ENCODE assay signal across 12 cellular contexts in genomic region chr4:102036619-102037376, GRCh38.
DNase-seq lines count a peak whose midpoint lies in the region; ATAC-seq and TF ChIP-seq lines count a peak whose summit lies in the region.
"Had no signal": no experiment of that assay in that cellular context is flagged by ENCODE, and none has a peak within 500 bp of the region (broad histone marks: within the 10 kb centered on the region; RNA-seq: fewer than 3 reads in every experiment).

No MANE protein-coding gene starts in this region.

- no peak overlapping the region for H3K9ac ChIP-seq in mammary epithelial cell (ENCODE audit: insufficient read depth, low read length)

- TF ChIP-seq EP300 in transverse colon (IDR thresholded peaks at IDR 0.05; ENCODE audit: low read depth): no peak

- peak; percentile 17 for DNase-seq in AG04449 (ENCODE audit: low read depth, low spot score)
- peak; percentile 3 for DNase-seq in HFFc6
- peak; percentile 72 for DNase-seq in NCI-H748 (lab: John Stamatoyannopoulos, UW; ENCODE audit: unreplicated experiment)
- peak; percentile 23 for DNase-seq in fibroblast of the conjunctiva (ENCODE audit: low read depth)
- no peak for DNase-seq in mammary epithelial cell
- no peak for DNase-seq in SW 1271 (lab: John Stamatoyannopoulos, UW)
- DNase-seq in transverse colon: no peak
- DNase-seq: activated T-cell treated with anti-CD3 and anti-CD28 coated beads, Interleukin-2, amount 50 U/mL, for 48 hours; AML-193; stimulated activated CD4-positive, alpha-beta T cell treated with anti-CD3 and anti-CD28 coated beads, Interleukin-12 subunit alpha, Interleukin-12 subunit beta, amount 100 ng/mL, for 4 hours had no signal

- WGBS in mammary epithelial cell (ENCODE audit: low coverage, missing lambda C conversion rate): 73% methylated on average over 5 of the region's 5 CpGs
- WGBS in transverse colon (ENCODE audit: low coverage in 1 of 2), 2 donors: 46 to 64% methylated on average over 5 of the region's 5 CpGs

- no peak for ATAC-seq in GM19324 (IDR thresholded peaks at IDR 0.05; ENCODE audit: low FRiP score, unreplicated experiment)
- ATAC-seq: stimulated activated effector memory CD8-positive, alpha-beta T cell treated with anti-CD3 and anti-CD28 coated beads, Interleukin-12 subunit alpha, Interleukin-12 subunit beta, amount 100 ng/mL, for 72 hours had no signal

- H3K9me3 Mint-ChIP-seq in HFFc6: no peaks in the 10 kb centered on the region; the same call in 1 of the 2 replicates
- H3K9me3 Mint-ChIP-seq: stimulated activated effector memory CD8-positive, alpha-beta T cell treated with anti-CD3 and anti-CD28 coated beads, Interleukin-12 subunit alpha, Interleukin-12 subunit beta, amount 100 ng/mL, for 72 hours had no signal

- no peak overlapping the region for H3K4me2 ChIP-seq in mammary epithelial cell (ENCODE audit: insufficient read depth, low read depth, low read length)

- H3K36me3 Mint-ChIP-seq in HFFc6 (ENCODE audit: low read depth): no peaks in the 10 kb centered on the region
- H3K36me3 Mint-ChIP-seq: stimulated activated effector memory CD8-positive, alpha-beta T cell treated with anti-CD3 and anti-CD28 coated beads, Interleukin-12 subunit alpha, Interleukin-12 subunit beta, amount 100 ng/mL, for 72 hours had no signal

- H3K27me3 ChIP-seq in mammary epithelial cell (ENCODE audit: insufficient read depth, low read length) (peaks cover 6% of the 10 kb centered on the region), transverse colon (no peaks in the 10 kb centered on the region)

- H2AFZ ChIP-seq in mammary epithelial cell (ENCODE audit: low read depth, low read length): no peak overlapping the region

- TF ChIP-seq CTCF in AG04449 (IDR thresholded peaks at IDR 0.05; ENCODE audit: insufficient read depth, low read length, missing control alignments): no peak
- TF ChIP-seq CTCF in HFFc6 (IDR thresholded peaks at IDR 0.05): no peak
- TF ChIP-seq CTCF in mammary epithelial cell (conservative IDR thresholded peaks at IDR 0.05 in 1 of 2, IDR thresholded peaks at IDR 0.05 in 1 of 2; ENCODE audit: extremely low read depth in 1 of 2, insufficient read depth in 1 of 2, low read depth in 1 of 2, low read length in 2 of 2): no peak
- no peak for TF ChIP-seq CTCF in transverse colon (IDR thresholded peaks at IDR 0.05)

- H3K4me1 ChIP-seq in mammary epithelial cell (ENCODE audit: insufficient read depth, low read length): no peaks in the 10 kb centered on the region
- H3K4me1 ChIP-seq in transverse colon: no peaks in the 10 kb centered on the region

- TF ChIP-seq POLR2A in transverse colon (IDR thresholded peaks at IDR 0.05): no peak

- no peaks in the 10 kb centered on the region for H3K27me3 Mint-ChIP-seq in HFFc6 (ENCODE audit: insufficient read depth)

- H3K4me1 Mint-ChIP-seq in HFFc6 (ENCODE audit: low read depth): no peaks in the 10 kb centered on the region
- H3K4me1 Mint-ChIP-seq: stimulated activated effector memory CD8-positive, alpha-beta T cell treated with anti-CD3 and anti-CD28 coated beads, Interleukin-12 subunit alpha, Interleukin-12 subunit beta, amount 100 ng/mL, for 72 hours had no signal

- H3K27ac Mint-ChIP-seq in HFFc6: no peak overlapping the region
- H3K27ac Mint-ChIP-seq: stimulated activated effector memory CD8-positive, alpha-beta T cell treated with anti-CD3 and anti-CD28 coated beads, Interleukin-12 subunit alpha, Interleukin-12 subunit beta, amount 100 ng/mL, for 72 hours had no signal

- in situ Hi-C loops in mammary epithelial cell (cut with MboI; ENCODE audit: low sequenced_read_pairs in 2 of 2): no loop called here
- in situ Hi-C loops in transverse colon (cut with MboI; ENCODE audit: low pct_ligation_motif_present in 1 of 4, low pct_unique_long_range_greater_than_20kb in 1 of 4, low sequenced_read_pairs in 3 of 4): no loop called here

- no peak overlapping the region for H3K27ac ChIP-seq in mammary epithelial cell (ENCODE audit: insufficient read depth, low read depth, low read length)
- no peak overlapping the region for H3K27ac ChIP-seq in transverse colon

- H3K79me2 ChIP-seq in mammary epithelial cell (ENCODE audit: insufficient read depth, low read length): no peaks in the 10 kb centered on the region

- no peaks in the 10 kb centered on the region for H4K20me1 ChIP-seq in mammary epithelial cell (ENCODE audit: insufficient read depth, low read length)

- H3K9me3 ChIP-seq in mammary epithelial cell (replicated peaks; ENCODE audit: insufficient read depth, low read length) (no peaks in the 10 kb centered on the region), transverse colon (no peaks in the 10 kb centered on the region)

- intact Hi-C loops in mammary epithelial cell (cut with micrococcal nuclease): no loop called here
- intact Hi-C loops in transverse colon (cut with DNase I; ENCODE audit: low total_unique reads): no loop called here

- CTCF ChIA-PET in AG04449 (lab: Yijun Ruan, JAX): no interaction called here
- CTCF ChIA-PET in mammary epithelial cell (lab: Charles Lee; ENCODE audit: low non-redundant PET): no interaction called here

- no peaks in the 10 kb centered on the region for H3K36me3 ChIP-seq in mammary epithelial cell (ENCODE audit: insufficient read depth, low read length)
- H3K36me3 ChIP-seq in transverse colon: no peaks in the 10 kb centered on the region

- no peak overlapping the region for H3K4me3 Mint-ChIP-seq in HFFc6
- H3K4me3 Mint-ChIP-seq: stimulated activated effector memory CD8-positive, alpha-beta T cell treated with anti-CD3 and anti-CD28 coated beads, Interleukin-12 subunit alpha, Interleukin-12 subunit beta, amount 100 ng/mL, for 72 hours had no signal

- POLR2A ChIA-PET in AG04449 (lab: Yijun Ruan, JAX): interaction anchor here (0.6 kb wide), 1 partner anchor 737 kb away, joined by 3 read pairs; no protein-coding TSS in a partner anchor

- no peak overlapping the region for H3K4me3 ChIP-seq in AG04449 (ENCODE audit: low read depth, low read length)
- no peak overlapping the region for H3K4me3 ChIP-seq in mammary epithelial cell (replicated peaks in 1 of 3; ENCODE audit: insufficient read depth in 1 of 3, low read depth in 2 of 3, low read length in 3 of 3)
- no peak overlapping the region for H3K4me3 ChIP-seq in transverse colon

- BruUV-seq in mammary epithelial cell (replicated peaks; lab: Mats Ljungman, UMichigan): no TSS peak

- dilution Hi-C loops in mammary epithelial cell (cut with HindIII; ENCODE audit: low sequenced_read_pairs): no loop called here

Comparison
In these comparisons a context has a peak if more than half of its experiments do, and no peak if none do; other contexts are left out.
1. DNase-seq: peak in AG04449 (single experiment), HFFc6 (single experiment), NCI-H748 (single experiment) and fibroblast of the conjunctiva (single experiment); none in mammary epithelial cell (single experiment), SW 1271 (0 of 2) and transverse colon (single experiment).